14 cellular contexts compared by ENCODE assay signal in the genomic region with DNA sequence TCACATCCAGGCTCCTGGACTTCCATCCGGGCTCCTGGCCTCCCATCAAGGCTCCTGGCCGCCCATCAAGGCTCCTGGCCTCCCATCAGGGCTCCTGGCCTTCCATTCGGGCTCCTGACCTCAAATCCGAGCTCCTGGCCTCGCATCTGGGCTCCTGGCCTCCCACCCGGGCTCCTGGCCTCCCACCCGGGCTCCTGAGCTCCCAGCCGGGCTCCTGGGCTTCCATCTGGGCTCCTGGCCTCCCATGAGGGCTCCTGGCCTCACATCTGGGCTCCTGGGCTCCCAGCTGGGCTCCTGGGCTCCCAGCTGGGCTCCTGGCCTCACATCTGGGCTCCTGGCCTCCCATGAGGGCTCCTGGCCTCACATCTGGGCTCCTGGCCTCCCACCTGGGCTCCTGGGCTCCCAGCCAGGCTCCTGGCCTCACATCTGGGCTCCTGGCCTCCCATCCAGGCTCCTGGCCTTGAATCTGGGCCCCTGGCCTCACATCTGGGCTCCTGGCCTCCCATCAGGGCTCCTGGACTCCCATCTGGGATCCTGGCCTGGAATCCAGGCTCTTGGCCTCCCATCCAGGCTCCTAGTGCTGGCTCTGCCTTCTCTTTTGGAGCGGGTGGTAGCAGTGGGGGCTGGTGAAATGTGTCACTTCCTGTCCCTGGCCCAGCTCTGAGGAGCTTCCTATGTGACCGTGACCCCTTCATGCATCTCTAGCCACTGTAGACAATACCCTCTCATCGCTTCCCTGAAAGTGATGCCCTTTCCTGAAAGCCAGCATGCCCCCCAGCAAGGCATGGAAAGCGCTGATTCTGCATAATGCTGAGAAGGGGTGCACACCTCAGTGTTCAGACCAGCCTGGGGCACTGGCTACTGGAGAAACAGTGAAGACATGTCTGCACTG.
DNase-seq lines count a peak whose midpoint lies in the region; ATAC-seq and TF ChIP-seq lines count a peak whose summit lies in the region.
"Had no signal": no experiment of that assay in that cellular context is flagged by ENCODE, and none has a peak within 500 bp of the region (broad histone marks: within the 10 kb centered on the region; RNA-seq: fewer than 3 reads in every experiment).

No MANE protein-coding gene starts in this region.

- peaks cover 5% of the 10 kb centered on the region for H3K9me3 Mint-ChIP-seq in activated T-helper 1 cell treated with anti-CD3 and anti-CD28 coated beads, Interleukin-12 subunit alpha, Interleukin-12 subunit beta, Interleukin-2, Interleukin-4 antibody, amounts not matched to agents 30 ng/mL and 10 ng/mL and 1 ng/mL, durations not matched to agents 14 hours and 24 hours and 36 hours
- no peaks in the 10 kb centered on the region for H3K9me3 Mint-ChIP-seq in naive thymus-derived CD8-positive, alpha-beta T cell

- H3K27me3 Mint-ChIP-seq in activated T-helper 1 cell treated with anti-CD3 and anti-CD28 coated beads, Interleukin-12 subunit alpha, Interleukin-12 subunit beta, Interleukin-2, Interleukin-4 antibody, amounts not matched to agents 30 ng/mL and 10 ng/mL and 1 ng/mL, durations not matched to agents 14 hours and 24 hours and 36 hours (ENCODE audit: insufficient read depth): no peaks in the 10 kb centered on the region
- H3K27me3 Mint-ChIP-seq in naive thymus-derived CD8-positive, alpha-beta T cell: peaks cover 0 to 8% (median 1%) of the 10 kb centered on the region in 5 donors

- H3K4me1 Mint-ChIP-seq in activated T-helper 1 cell treated with anti-CD3 and anti-CD28 coated beads, Interleukin-12 subunit alpha, Interleukin-12 subunit beta, Interleukin-2, Interleukin-4 antibody, amounts not matched to agents 30 ng/mL and 10 ng/mL and 1 ng/mL, durations not matched to agents 14 hours and 24 hours and 36 hours (ENCODE audit: low read depth): peaks cover 59% of the 10 kb centered on the region
- H3K4me1 Mint-ChIP-seq in naive thymus-derived CD8-positive, alpha-beta T cell: peaks cover 29 to 61% (median 54%) of the 10 kb centered on the region in 4 donors

- no peak for TF ChIP-seq CTCF in RWPE1 (conservative IDR thresholded peaks at IDR 0.05; ENCODE audit: low read depth)

- no peak overlapping the region for H3K27ac ChIP-seq in RWPE1
- H3K27ac ChIP-seq: HL-60, thoracic aorta had no signal

- H3K36me3 Mint-ChIP-seq in activated T-helper 1 cell treated with anti-CD3 and anti-CD28 coated beads, Interleukin-12 subunit alpha, Interleukin-12 subunit beta, Interleukin-2, Interleukin-4 antibody, amounts not matched to agents 30 ng/mL and 10 ng/mL and 1 ng/mL, durations not matched to agents 14 hours and 24 hours and 36 hours (ENCODE audit: low read depth): peaks cover 10% of the 10 kb centered on the region
- H3K36me3 Mint-ChIP-seq in naive thymus-derived CD8-positive, alpha-beta T cell: no peaks in the 10 kb centered on the region

- POLR2A ChIA-PET in naive thymus-derived CD8-positive, alpha-beta T cell (lab: Charles Lee): interaction anchor here (0.7 to 3.3 kb wide), 2 partner anchors 10 to 263 kb away, joined by 4 to 9 read pairs; no protein-coding TSS in a partner anchor
- POLR2A ChIA-PET in RWPE1 (lab: Yijun Ruan, JAX; ENCODE audit: low non-redundant PET): no interaction called here

- H3K27ac Mint-ChIP-seq in activated T-helper 1 cell treated with anti-CD3 and anti-CD28 coated beads, Interleukin-12 subunit alpha, Interleukin-12 subunit beta, Interleukin-2, Interleukin-4 antibody, amounts not matched to agents 30 ng/mL and 10 ng/mL and 1 ng/mL, durations not matched to agents 14 hours and 24 hours and 36 hours: peak overlapping the region; percentile 66
- peak overlapping the region in 1 of 10 donors; percentile 62 for H3K27ac Mint-ChIP-seq in naive thymus-derived CD8-positive, alpha-beta T cell

- peak; percentile 40 for ATAC-seq in GM21786 (IDR thresholded peaks at IDR 0.05; ENCODE audit: unreplicated experiment)
- peak in 1 of 2 donors; percentile 41 for ATAC-seq in naive thymus-derived CD8-positive, alpha-beta T cell
- no peak for ATAC-seq in HG02571 (IDR thresholded peaks at IDR 0.05; ENCODE audit: unreplicated experiment)
- ATAC-seq in GM21447 (IDR thresholded peaks at IDR 0.05; ENCODE audit: unreplicated experiment): no peak

- CTCF ChIA-PET in RWPE1 (lab: Yijun Ruan, JAX): interaction anchor here (0.6 kb wide), 1 partner anchor 99 kb away, joined by 4 read pairs; no protein-coding TSS in a partner anchor

- DNase-seq in SIG-M5 treated with dmso at 0.1 percent for 504 hours (lab: John Stamatoyannopoulos, UW; ENCODE audit: unreplicated experiment): peak; percentile 22
- no peak for DNase-seq in SIG-M5 (lab: John Stamatoyannopoulos, UW)
- no peak for DNase-seq in activated T-helper 1 cell treated with anti-CD3 and anti-CD28 coated beads, Interleukin-12 subunit alpha, Interleukin-12 subunit beta, Interleukin-2, Interleukin-4 antibody, amounts not matched to agents 30 ng/mL and 10 ng/mL and 1 ng/mL, durations not matched to agents 14 hours and 24 hours and 36 hours (ENCODE audit: low spot score)
- DNase-seq in naive thymus-derived CD8-positive, alpha-beta T cell: no peak
- DNase-seq in RWPE1 (ENCODE audit: low spot score): no peak
- DNase-seq: effector memory CD4-positive, alpha-beta T cell; NCI-H1105; NCI-H510A treated with DMSO at 0.1 percent for 48 hours; SW 1271 had no signal

- H3K4me3 Mint-ChIP-seq in activated T-helper 1 cell treated with anti-CD3 and anti-CD28 coated beads, Interleukin-12 subunit alpha, Interleukin-12 subunit beta, Interleukin-2, Interleukin-4 antibody, amounts not matched to agents 30 ng/mL and 10 ng/mL and 1 ng/mL, durations not matched to agents 14 hours and 24 hours and 36 hours: no peak overlapping the region
- H3K4me3 Mint-ChIP-seq in naive thymus-derived CD8-positive, alpha-beta T cell: peak overlapping the region in 8 of 10 donors; percentile 12 to 63 (median 31)

- intact Hi-C loops in activated T-helper 1 cell treated with anti-CD3 and anti-CD28 coated beads, Interleukin-12 subunit alpha, Interleukin-12 subunit beta, Interleukin-2, Interleukin-4 antibody, amounts not matched to agents 30 ng/mL and 10 ng/mL and 1 ng/mL, durations not matched to agents 14 hours and 24 hours and 36 hours (cut with micrococcal nuclease): no loop called here
